In the genomic region with DNA sequence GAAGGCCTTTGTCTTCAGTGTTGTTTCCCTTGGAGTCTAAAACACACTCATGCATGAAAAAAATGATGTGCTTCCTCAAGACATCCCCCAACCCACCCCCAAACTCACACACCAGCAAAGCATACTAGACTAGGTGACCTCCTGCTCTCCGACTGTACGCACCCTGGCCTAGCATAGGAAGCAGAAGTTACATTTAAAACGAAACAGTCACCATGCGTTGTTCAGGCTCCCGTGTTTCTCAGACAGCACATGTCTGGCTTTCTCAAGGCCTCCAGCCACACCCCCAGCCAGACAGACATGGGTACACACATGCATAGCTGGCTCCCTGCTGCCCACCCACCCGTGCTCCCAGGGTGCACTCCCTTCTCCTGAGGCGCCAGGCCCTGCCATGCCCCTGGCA, we compare ENCODE assay signal across 11 cellular contexts. TPM values are rescaled to one million over a fixed set of nuclear protein-coding genes. Genes with fewer than 3 reads are reported as not detected.
A peak's percentile ranks its signal among the peaks of the same experiment; 100 is the strongest.
DNase-seq lines count a peak whose midpoint lies in the region; ATAC-seq and TF ChIP-seq lines count a peak whose summit lies in the region.
"Had no signal": no experiment of that assay in that cellular context is flagged by ENCODE, and none has a peak within 500 bp of the region (broad histone marks: within the 10 kb centered on the region; RNA-seq: fewer than 3 reads in every experiment).

No MANE protein-coding gene starts in this region.

- H3K27ac ChIP-seq in CD4-positive, alpha-beta T cell (ENCODE audit: low read depth, low read length): no peak overlapping the region
- H3K27ac ChIP-seq in lower lobe of right lung: peak overlapping the region; percentile 61
- H3K27ac ChIP-seq: colonic mucosa had no signal

- no peak for TF ChIP-seq CTCF in CD4-positive, alpha-beta T cell (IDR thresholded peaks at IDR 0.05)
- TF ChIP-seq CTCF in lower lobe of right lung (IDR thresholded peaks at IDR 0.05): no peak

- H3K9me3 ChIP-seq in CD4-positive, alpha-beta T cell (ENCODE audit: control insufficient read depth, low read length): no peaks in the 10 kb centered on the region
- H3K9me3 ChIP-seq in lower lobe of right lung: no peaks in the 10 kb centered on the region
- H3K9me3 ChIP-seq: colonic mucosa had no signal

- H3K4me1 ChIP-seq in lower lobe of right lung: peaks cover 40% of the 10 kb centered on the region
- H3K4me1 ChIP-seq: colonic mucosa had no signal

- H3K9me3 Mint-ChIP-seq in CD4-positive, alpha-beta T cell: no peaks in the 10 kb centered on the region

- no peaks in the 10 kb centered on the region for H3K27me3 ChIP-seq in CD4-positive, alpha-beta T cell (ENCODE audit: control insufficient read depth, insufficient read depth, low read length)
- H3K27me3 ChIP-seq in lower lobe of right lung (ENCODE audit: low read depth): no peaks in the 10 kb centered on the region
- H3K27me3 ChIP-seq: colonic mucosa had no signal

- H3K4me3 Mint-ChIP-seq in CD4-positive, alpha-beta T cell: no peak overlapping the region

- no peak overlapping the region for H3K4me3 ChIP-seq in lower lobe of right lung
- H3K4me3 ChIP-seq: colonic mucosa had no signal

- no peak for DNase-seq in CD4-positive, alpha-beta T cell
- DNase-seq in NOMO-1 treated with dmso at 0.1 percent for 144 hours (lab: John Stamatoyannopoulos, UW; ENCODE audit: unreplicated experiment) (peak; percentile 70), lower lobe of right lung (peak; percentile 83), NCI-H69 (lab: John Stamatoyannopoulos, UW) (no peak)
- no peak for DNase-seq in stimulated activated CD4-positive, alpha-beta T cell treated with anti-CD3 and anti-CD28 coated beads, Interleukin-4, amount 100 ng/mL, for 24 hours
- DNase-seq: colonic mucosa had no signal

- peaks cover 76% of the 10 kb centered on the region for H3K36me3 Mint-ChIP-seq in CD4-positive, alpha-beta T cell (ENCODE audit: low read depth)

- peaks cover 81% of the 10 kb centered on the region for H3K4me1 Mint-ChIP-seq in CD4-positive, alpha-beta T cell (ENCODE audit: low read depth)

- POLR2A ChIA-PET in CD4-positive, alpha-beta T cell (lab: Charles Lee): interaction anchor here (1.1 to 3.1 kb wide), 3 partner anchors 10 to 17 kb away, joined by 3 to 13 read pairs (median 7); no protein-coding TSS in a partner anchor

- H3K36me3 ChIP-seq in lower lobe of right lung: peaks cover 29% of the 10 kb centered on the region
- H3K36me3 ChIP-seq: colonic mucosa had no signal

- no peaks in the 10 kb centered on the region for H3K27me3 Mint-ChIP-seq in CD4-positive, alpha-beta T cell

- peak overlapping the region; percentile 97 for H3K27ac Mint-ChIP-seq in CD4-positive, alpha-beta T cell

- ATAC-seq in CD4-positive, alpha-beta T cell (ENCODE audit: poor library complexity): no peak
- ATAC-seq in GM21515 (IDR thresholded peaks at IDR 0.05; ENCODE audit: unreplicated experiment): peak; percentile 59
- peak; percentile 78 to 81 for ATAC-seq in lower lobe of right lung
- no peak for ATAC-seq in GM18867 (IDR thresholded peaks at IDR 0.05; ENCODE audit: unreplicated experiment)
- ATAC-seq in GM21381 (IDR thresholded peaks at IDR 0.05; ENCODE audit: unreplicated experiment): no peak

- CTCF ChIA-PET in CD4-positive, alpha-beta T cell (lab: Charles Lee): interaction anchor here (1.0 kb wide), 1 partner anchor 46 kb away, joined by 3 read pairs; no protein-coding TSS in a partner anchor

- intact Hi-C loops in CD4-positive, alpha-beta T cell (cut with DNase I, micrococcal nuclease): loop anchor here in 1 of 2 experiments (10.0 kb wide), 1 partner anchor 46 kb away; no protein-coding TSS in a partner anchor
- intact Hi-C loops in lower lobe of right lung (cut with DNase I): no loop called here

RNA-seq across cellular contexts. Expression of a gene that starts 28.7 kb away (rescaled TPM):
- not detected for total RNA-seq in CD4-positive, alpha-beta T cell
- total RNA-seq in lower lobe of right lung: not detected
- total RNA-seq: activated CD8-positive, alpha-beta memory T cell treated with anti-CD3 and anti-CD28 coated beads for 36 hours; renal cortical epithelial cell had no signal

Comparison
In these comparisons a context has a peak if more than half of its experiments do, and no peak if none do; other contexts are left out.
1. ATAC-seq: peak in GM21515 (single experiment) and lower lobe of right lung (2 of 2); none in CD4-positive, alpha-beta T cell (single experiment), GM18867 (single experiment) and GM21381 (single experiment).
2. DNase-seq: peak in NOMO-1 treated with dmso at 0.1 percent for 144 hours (single experiment) and lower lobe of right lung (single experiment); none in CD4-positive, alpha-beta T cell (0 of 10), stimulated activated CD4-positive, alpha-beta T cell treated with anti-CD3 and anti-CD28 coated beads, Interleukin-4, amount 100 ng/mL, for 24 hours (single experiment) and NCI-H69 (single experiment).